1 cellular context compared by ENCODE assay signal in the genomic region with DNA sequence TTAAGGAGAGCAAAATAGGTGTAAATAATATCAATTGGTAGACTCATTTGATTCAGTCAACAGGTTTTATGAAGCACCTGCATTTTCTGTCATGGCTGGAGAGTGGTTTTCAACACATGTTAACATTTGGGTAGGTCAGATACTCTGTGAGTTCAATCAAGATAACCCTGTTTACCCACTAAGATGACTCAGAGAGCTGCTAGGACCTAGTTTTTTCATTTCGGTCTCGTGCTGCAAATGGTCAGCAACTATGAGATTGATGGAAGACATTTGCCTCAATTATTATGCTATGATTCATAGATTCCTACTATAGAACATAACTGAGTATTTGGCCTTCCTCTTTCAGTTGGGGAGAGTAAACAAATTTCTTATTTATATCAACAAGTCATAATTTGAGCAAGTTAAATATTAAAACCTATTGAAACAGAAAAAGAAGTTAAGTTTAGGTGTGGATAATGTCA.
TF ChIP-seq lines count a peak whose summit lies in the region.

No MANE protein-coding gene starts in this region.

TF ChIP-seq in K562, 482 proteins besides CTCF, POLR2A, EP300 and RAD21 (continued from another document and continues in another):
- TF ChIP-seq ZNF766 (CRISPR knock-in tag; conservative IDR thresholded peaks at IDR 0.05) (peak; percentile 77; the same call in 1 of the 2 replicates), HINFP (tag; conservative IDR thresholded peaks at IDR 0.05; ENCODE audit: low read depth) (0 out of 2 replicates have a peak, but pooled peaks have one; percentile 66), FOXK2 (conservative IDR thresholded peaks at IDR 0.05 in 1 of 2, IDR thresholded peaks at IDR 0.05 in 1 of 2; ENCODE audit: low read depth in 2 of 2) (peak; percentile 90 to 91), FOS (IDR thresholded peaks at IDR 0.05; ENCODE audit: extremely low read depth, insufficient read length) (peak; percentile 57), ZNF583 (CRISPR knock-in tag; IDR thresholded peaks at IDR 0.05) (peak; percentile 68; the same call in 1 of the 2 replicates), ZNF668 (CRISPR knock-in tag; IDR thresholded peaks at IDR 0.05) (peak; percentile 71; the same call in 1 of the 2 replicates), CC2D1A (IDR thresholded peaks at IDR 0.05) (no peak), MAFK (IDR thresholded peaks at IDR 0.05; ENCODE audit: low read length) (no peak), KLF16 (IDR thresholded peaks at IDR 0.05) (0 out of 2 replicates have a peak, but pooled peaks have one; percentile 5), ZNF140 (CRISPR knock-in tag; IDR thresholded peaks at IDR 0.05) (peak; percentile 84; the same call in 1 of the 2 replicates), GATAD2A (IDR thresholded peaks at IDR 0.05) (no peak), HDAC1 (IDR thresholded peaks at IDR 0.05) (no peak; a peak in 1 of 4 replicates), ARID1B (IDR thresholded peaks at IDR 0.05) (peak; percentile 90), ZBTB17 (CRISPR knock-in tag; IDR thresholded peaks at IDR 0.05) (peak; percentile 63; the same call in 1 of the 2 replicates), RCOR1 (IDR thresholded peaks at IDR 0.05; ENCODE audit: borderline replicate concordance in 1 of 2, low read depth in 2 of 2, low read length in 2 of 2) (peak in 1 of 2 experiments; percentile 97; a peak in 2 of 4 replicates), TFE3 (CRISPR knock-in tag; IDR thresholded peaks at IDR 0.05) (peak; percentile 15; the same call in 1 of the 2 replicates), SMAD4 (CRISPR knock-in tag; conservative IDR thresholded peaks at IDR 0.05) (peak; percentile 75), FOXM1 (IDR thresholded peaks at IDR 0.05; ENCODE audit: low read depth) (peak; percentile 38; the same call in 1 of the 2 replicates), FOXM1 (CRISPR knock-in tag; IDR thresholded peaks at IDR 0.05; ENCODE audit: low read depth) (no peak), ZMIZ1 (IDR thresholded peaks at IDR 0.05; ENCODE audit: low read depth in 2 of 2, low read length in 2 of 2) (0 out of 4 replicates have a peak, but pooled peaks of 1 of the 2 experiments have one; percentile 50), ZBTB43 (CRISPR knock-in tag; IDR thresholded peaks at IDR 0.05) (no peak), KDM1A (IDR thresholded peaks at IDR 0.05) (peak; percentile 86 to 89), TCF3 (CRISPR knock-in tag; IDR thresholded peaks at IDR 0.05) (peak; percentile 44; the same call in 1 of the 2 replicates), DNMT1 (IDR thresholded peaks at IDR 0.05) (no peak), FOSL1 (tag; conservative IDR thresholded peaks at IDR 0.05) (peak; percentile 99), CREM (IDR thresholded peaks at IDR 0.05; ENCODE audit: low read depth) (peak; percentile 55), SP2 (IDR thresholded peaks at IDR 0.05; ENCODE audit: extremely low read depth, low read depth, low read length, poor library complexity, severe bottlenecking) (no peak), ZNF644 (tag; IDR thresholded peaks at IDR 0.05; ENCODE audit: low read depth) (peak; percentile 70), KLF6 (CRISPR knock-in tag; IDR thresholded peaks at IDR 0.05; ENCODE audit: borderline replicate concordance) (peak; percentile 89; the same call in 1 of the 2 replicates), TCF15 (CRISPR knock-in tag; IDR thresholded peaks at IDR 0.05) (peak; percentile 87; the same call in 1 of the 2 replicates), ZKSCAN1 (IDR thresholded peaks at IDR 0.05; ENCODE audit: low read depth, low read length) (no peak), ZNF395 (CRISPR knock-in tag; IDR thresholded peaks at IDR 0.05) (peak; percentile 92; the same call in 1 of the 2 replicates), FOXJ2 (tag; IDR thresholded peaks at IDR 0.05) (peak; percentile 96), ZNF175 (CRISPR knock-in tag; IDR thresholded peaks at IDR 0.05; ENCODE audit: low read depth) (peak; percentile 95), TEAD2 (tag; IDR thresholded peaks at IDR 0.05) (no peak), NFIX (CRISPR knock-in tag; IDR thresholded peaks at IDR 0.05; ENCODE audit: low read depth) (no peak), MAFF (IDR thresholded peaks at IDR 0.05; ENCODE audit: low read length) (peak; percentile 19; the same call in 1 of the 2 replicates)
- TF ChIP-seq, protein P1, sequence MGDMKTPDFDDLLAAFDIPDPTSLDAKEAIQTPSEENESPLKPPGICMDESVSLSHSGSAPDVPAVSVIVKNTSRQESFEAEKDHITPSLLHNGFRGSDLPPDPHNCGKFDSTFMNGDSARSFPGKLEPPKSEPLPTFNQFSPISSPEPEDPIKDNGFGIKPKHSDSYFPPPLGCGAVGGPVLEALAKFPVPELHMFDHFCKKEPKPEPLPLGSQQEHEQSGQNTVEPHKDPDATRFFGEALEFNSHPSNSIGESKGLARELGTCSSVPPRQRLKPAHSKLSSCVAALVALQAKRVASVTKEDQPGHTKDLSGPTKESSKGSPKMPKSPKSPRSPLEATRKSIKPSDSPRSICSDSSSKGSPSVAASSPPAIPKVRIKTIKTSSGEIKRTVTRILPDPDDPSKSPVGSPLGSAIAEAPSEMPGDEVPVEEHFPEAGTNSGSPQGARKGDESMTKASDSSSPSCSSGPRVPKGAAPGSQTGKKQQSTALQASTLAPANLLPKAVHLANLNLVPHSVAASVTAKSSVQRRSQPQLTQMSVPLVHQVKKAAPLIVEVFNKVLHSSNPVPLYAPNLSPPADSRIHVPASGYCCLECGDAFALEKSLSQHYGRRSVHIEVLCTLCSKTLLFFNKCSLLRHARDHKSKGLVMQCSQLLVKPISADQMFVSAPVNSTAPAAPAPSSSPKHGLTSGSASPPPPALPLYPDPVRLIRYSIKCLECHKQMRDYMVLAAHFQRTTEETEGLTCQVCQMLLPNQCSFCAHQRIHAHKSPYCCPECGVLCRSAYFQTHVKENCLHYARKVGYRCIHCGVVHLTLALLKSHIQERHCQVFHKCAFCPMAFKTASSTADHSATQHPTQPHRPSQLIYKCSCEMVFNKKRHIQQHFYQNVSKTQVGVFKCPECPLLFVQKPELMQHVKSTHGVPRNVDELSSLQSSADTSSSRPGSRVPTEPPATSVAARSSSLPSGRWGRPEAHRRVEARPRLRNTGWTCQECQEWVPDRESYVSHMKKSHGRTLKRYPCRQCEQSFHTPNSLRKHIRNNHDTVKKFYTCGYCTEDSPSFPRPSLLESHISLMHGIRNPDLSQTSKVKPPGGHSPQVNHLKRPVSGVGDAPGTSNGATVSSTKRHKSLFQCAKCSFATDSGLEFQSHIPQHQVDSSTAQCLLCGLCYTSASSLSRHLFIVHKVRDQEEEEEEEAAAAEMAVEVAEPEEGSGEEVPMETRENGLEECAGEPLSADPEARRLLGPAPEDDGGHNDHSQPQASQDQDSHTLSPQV (IDR thresholded peaks at IDR 0.05), result peak; percentile 86
- TF ChIP-seq, protein P2, sequence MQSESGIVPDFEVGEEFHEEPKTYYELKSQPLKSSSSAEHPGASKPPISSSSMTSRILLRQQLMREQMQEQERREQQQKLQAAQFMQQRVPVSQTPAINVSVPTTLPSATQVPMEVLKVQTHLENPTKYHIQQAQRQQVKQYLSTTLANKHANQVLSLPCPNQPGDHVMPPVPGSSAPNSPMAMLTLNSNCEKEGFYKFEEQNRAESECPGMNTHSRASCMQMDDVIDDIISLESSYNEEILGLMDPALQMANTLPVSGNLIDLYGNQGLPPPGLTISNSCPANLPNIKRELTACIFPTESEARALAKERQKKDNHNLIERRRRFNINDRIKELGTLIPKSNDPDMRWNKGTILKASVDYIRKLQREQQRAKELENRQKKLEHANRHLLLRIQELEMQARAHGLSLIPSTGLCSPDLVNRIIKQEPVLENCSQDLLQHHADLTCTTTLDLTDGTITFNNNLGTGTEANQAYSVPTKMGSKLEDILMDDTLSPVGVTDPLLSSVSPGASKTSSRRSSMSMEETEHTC (IDR thresholded peaks at IDR 0.05), result peak; percentile 86
